In genomic region chr17:75110307-75110937, GRCh38 we compare ENCODE assay signal across 6 cellular contexts. TPM values are rescaled to one million over a fixed set of nuclear protein-coding genes. Genes with fewer than 3 reads are reported as not detected.
DNase-seq lines count a peak whose midpoint lies in the region; ATAC-seq, FAIRE-seq and TF ChIP-seq lines count a peak whose summit lies in the region.

No MANE protein-coding gene starts in this region.

- H4K20me1 ChIP-seq in fibroblast of lung (ENCODE audit: control insufficient read depth, extremely low read depth, insufficient read depth, low read length) = no peaks in the 10 kb centered on the region

- peak overlapping the region; percentile 69 for H2AFZ ChIP-seq in ACC112 (ENCODE audit: low read length, unreplicated experiment)
- peak overlapping the region; percentile 68 for H2AFZ ChIP-seq in fibroblast of lung (ENCODE audit: low read length)

- H3K9me3 ChIP-seq in fibroblast of lung (ENCODE audit: control insufficient read depth, insufficient read depth, low read depth, low read length) = no peaks in the 10 kb centered on the region

- H3K4me1 Mint-ChIP-seq in stimulated activated naive CD8-positive, alpha-beta T cell treated with anti-CD3 and anti-CD28 coated beads, Interleukin-15, amount 100 ng/mL, for 72 hours = peaks cover 48% of the 10 kb centered on the region

- no peak for TF ChIP-seq CTCF in fibroblast of lung (conservative IDR thresholded peaks at IDR 0.05 in 1 of 2, IDR thresholded peaks at IDR 0.05 in 1 of 2; ENCODE audit: low read depth in 1 of 2, low read length in 2 of 2)

- DNase-seq in NCI-H774 (lab: John Stamatoyannopoulos, UW) (peak; percentile 29), fibroblast of lung (ENCODE audit: low read depth in 2 of 2) (no peak), frontal cortex (ENCODE audit: low spot score in 2 of 2) (no peak)
- DNase-seq in stimulated activated naive CD8-positive, alpha-beta T cell treated with anti-CD3 and anti-CD28 coated beads, Interleukin-15, amount 100 ng/mL, for 72 hours = peak; percentile 30 to 36

- peak overlapping the region; percentile 32 for H3K9ac ChIP-seq in fibroblast of lung (ENCODE audit: insufficient read depth, low read length)

- H3K27me3 ChIP-seq in ACC112 (ENCODE audit: insufficient read depth, low read length) (0 out of 2 replicates have a peak, but pooled peaks cover 3% of the 10 kb centered on the region), fibroblast of lung (ENCODE audit: control insufficient read depth, insufficient read depth, low read length) (no peaks in the 10 kb centered on the region)

- H3K4me3 ChIP-seq in ACC112 (ENCODE audit: low read depth, low read length) (peak overlapping the region; percentile 90), fibroblast of lung (replicated peaks in 1 of 4; ENCODE audit: control extremely low read depth in 1 of 4, insufficient read depth in 1 of 4, low read depth in 3 of 4, low read length in 4 of 4) (peak overlapping the region; percentile 80 to 83 (median 82))

- FAIRE-seq in frontal cortex (lab: Jason Lieb, UNC) = no peak

- H3K4me3 Mint-ChIP-seq in stimulated activated naive CD8-positive, alpha-beta T cell treated with anti-CD3 and anti-CD28 coated beads, Interleukin-15, amount 100 ng/mL, for 72 hours = peak overlapping the region; percentile 83 to 93

- H3K36me3 ChIP-seq in ACC112 (ENCODE audit: insufficient read depth, low read length) (no peaks in the 10 kb centered on the region), fibroblast of lung (ENCODE audit: control insufficient read depth, insufficient read depth, low read length) (no peaks in the 10 kb centered on the region)

- H3K4me1 ChIP-seq in ACC112 (ENCODE audit: control insufficient read depth, insufficient read depth, low read length, unreplicated experiment) (peaks cover 5% of the 10 kb centered on the region), fibroblast of lung (ENCODE audit: control insufficient read depth, extremely low read depth, insufficient read depth, low read length) (peaks cover 8% of the 10 kb centered on the region)

- no peaks in the 10 kb centered on the region for H3K27me3 Mint-ChIP-seq in stimulated activated naive CD8-positive, alpha-beta T cell treated with anti-CD3 and anti-CD28 coated beads, Interleukin-15, amount 100 ng/mL, for 72 hours

- no peak for ATAC-seq in stimulated activated naive CD8-positive, alpha-beta T cell treated with anti-CD3 and anti-CD28 coated beads, Interleukin-15, amount 100 ng/mL, for 72 hours
- no peak for ATAC-seq in GM18517 (IDR thresholded peaks at IDR 0.05; ENCODE audit: unreplicated experiment)

- H3K9me3 Mint-ChIP-seq in stimulated activated naive CD8-positive, alpha-beta T cell treated with anti-CD3 and anti-CD28 coated beads, Interleukin-15, amount 100 ng/mL, for 72 hours = no peaks in the 10 kb centered on the region

- H3K27ac Mint-ChIP-seq in stimulated activated naive CD8-positive, alpha-beta T cell treated with anti-CD3 and anti-CD28 coated beads, Interleukin-15, amount 100 ng/mL, for 72 hours = peak overlapping the region; percentile 48 to 61

- no peak overlapping the region for H3K27ac ChIP-seq in ACC112 (ENCODE audit: low read depth, low read length)
- no peak overlapping the region for H3K27ac ChIP-seq in fibroblast of lung (ENCODE audit: insufficient read depth, low read length)

- peak overlapping the region; percentile 92 for H3K4me2 ChIP-seq in fibroblast of lung (ENCODE audit: extremely low read depth, insufficient read depth, low read length)

- H3K79me2 ChIP-seq in ACC112 (ENCODE audit: control insufficient read depth, insufficient read depth, low read length, unreplicated experiment) (no peaks in the 10 kb centered on the region), fibroblast of lung (ENCODE audit: control insufficient read depth, insufficient read depth, low read length) (peaks cover 3% of the 10 kb centered on the region)

RNA-seq across cellular contexts. Expression of gene ARMC7, which starts 0.7 kb away (rescaled TPM):
- total RNA-seq in fibroblast of lung (2.8 and 3.1 TPM in 2 replicates), frontal cortex (2.4 TPM)
- 5.7 and 5.9 TPM in 2 replicates for polyA plus RNA-seq in fibroblast of lung
- 7.8 and 8.1 TPM in 2 replicates for polyA plus RNA-seq in fibroblast of lung (2012)
- 18.5 and 30.3 TPM in 2 replicates for polyA minus RNA-seq in fibroblast of lung (ENCODE audit: low replicate concordance)

RNA-seq across cellular contexts. Expression of gene NT5C, which starts 21.1 kb away (rescaled TPM):
- total RNA-seq in fibroblast of lung (25.7 and 29.9 TPM in 2 replicates), frontal cortex (20.8 TPM)
- polyA plus RNA-seq in fibroblast of lung = 18.6 and 21.6 TPM in 2 replicates
- polyA plus RNA-seq in fibroblast of lung (2012) = 40.3 and 54.5 TPM in 2 replicates
- 10.5 and 27.5 TPM in 2 replicates for polyA minus RNA-seq in fibroblast of lung (ENCODE audit: low replicate concordance)

RNA-seq across cellular contexts. Expression of gene SLC16A5, which starts 22.7 kb away (rescaled TPM):
- total RNA-seq in fibroblast of lung (3.6 and 8.4 TPM in 2 replicates), frontal cortex (1.2 TPM)
- 1.5 and 2.4 TPM in 2 replicates for polyA plus RNA-seq in fibroblast of lung
- polyA plus RNA-seq in fibroblast of lung (2012) = 1.7 and 3.4 TPM in 2 replicates
- 4.7 and 6.4 TPM in 2 replicates for polyA minus RNA-seq in fibroblast of lung (ENCODE audit: low replicate concordance)

RNA-seq across cellular contexts. Expression of gene JPT1, which starts 43.9 kb away (rescaled TPM):
- total RNA-seq in fibroblast of lung = 51.9 and 78.8 TPM in 2 replicates
- 142 and 271 TPM in 2 replicates for polyA plus RNA-seq in fibroblast of lung
- polyA plus RNA-seq in fibroblast of lung (2012) = 255 and 440 TPM in 2 replicates
- polyA minus RNA-seq in fibroblast of lung (ENCODE audit: low replicate concordance) = 29.1 and 33.6 TPM in 2 replicates
- total RNA-seq in frontal cortex = 538 TPM

Comparison
In these comparisons a context has a peak if more than half of its experiments do, and no peak if none do; other contexts are left out.
1. DNase-seq: peak in NCI-H774 (single experiment) and stimulated activated naive CD8-positive, alpha-beta T cell treated with anti-CD3 and anti-CD28 coated beads, Interleukin-15, amount 100 ng/mL, for 72 hours (2 of 2); none in fibroblast of lung (0 of 2) and frontal cortex (0 of 2).